Comparison of ENCODE assay signal across 17 cellular contexts in genomic region chr9:81082251-81082650, GRCh38.
A peak's percentile ranks its signal among the peaks of the same experiment; 100 is the strongest.
DNase-seq lines count a peak whose midpoint lies in the region; ATAC-seq and TF ChIP-seq lines count a peak whose summit lies in the region.
"Had no signal": no experiment of that assay in that cellular context is flagged by ENCODE, and none has a peak within 500 bp of the region (broad histone marks: within the 10 kb centered on the region; RNA-seq: fewer than 3 reads in every experiment).

No MANE protein-coding gene starts in this region.

- no peak overlapping the region for H2BK120ac ChIP-seq in neuronal stem cell (ENCODE audit: low read depth, low read length)

- H4K20me1 ChIP-seq in Loucy (ENCODE audit: insufficient read depth, low read length, poor library complexity, severe bottlenecking) = no peaks in the 10 kb centered on the region
- H4K20me1 ChIP-seq: BLaER1 treated with 17β-estradiol and CSF1 and Interleukin-3, amounts not matched to agents 10 nM and 100 nM had no signal

- H2BK15ac ChIP-seq in neuronal stem cell (ENCODE audit: low read length) = no peak overlapping the region

- peaks cover 7% of the 10 kb centered on the region for H3K4me1 ChIP-seq in Loucy (ENCODE audit: insufficient read depth, low read length, poor library complexity, severe bottlenecking)
- peaks cover 0 to 3% of the 10 kb centered on the region in 2 donors for H3K4me1 ChIP-seq in neuronal stem cell (ENCODE audit: control insufficient read depth in 2 of 2, insufficient read depth in 1 of 2, low read depth in 1 of 2, low read length in 2 of 2)

- no peak overlapping the region for H2AK5ac ChIP-seq in neuronal stem cell (ENCODE audit: low read depth, low read length)

- H3K14ac ChIP-seq in neuronal stem cell (ENCODE audit: low read length) = no peak overlapping the region

- no peak overlapping the region for H2BK5ac ChIP-seq in neuronal stem cell (ENCODE audit: low read length)

- H3K9me2 ChIP-seq in Loucy (replicated peaks; ENCODE audit: low read depth, low read length) = no peaks in the 10 kb centered on the region

- no peak overlapping the region for H4K91ac ChIP-seq in neuronal stem cell (ENCODE audit: low read depth, low read length, poor library complexity)

- H3K36me3 ChIP-seq in Loucy (ENCODE audit: insufficient read depth, low read length) = no peaks in the 10 kb centered on the region
- H3K36me3 ChIP-seq in neuronal stem cell (replicated peaks in 1 of 2; ENCODE audit: control insufficient read depth in 2 of 2, insufficient read depth in 2 of 2, low read length in 2 of 2) = no peaks in the 10 kb centered on the region
- H3K36me3 ChIP-seq: BLaER1 treated with 17β-estradiol and CSF1 and Interleukin-3, amounts not matched to agents 10 nM and 100 nM; MG63 had no signal

- H3K9me3 ChIP-seq in Loucy (ENCODE audit: insufficient read depth, low read depth, low read length) = no peaks in the 10 kb centered on the region
- H3K9me3 ChIP-seq in neuronal stem cell (replicated peaks in 1 of 2; ENCODE audit: control insufficient read depth in 2 of 2, insufficient read depth in 1 of 2, low read depth in 1 of 2, low read length in 2 of 2) = no peaks in the 10 kb centered on the region
- H3K9me3 ChIP-seq: BLaER1 treated with 17β-estradiol and CSF1 and Interleukin-3, amounts not matched to agents 10 nM and 100 nM; MG63 had no signal

- ATAC-seq in GM18861 (IDR thresholded peaks at IDR 0.05; ENCODE audit: unreplicated experiment) = no peak
- ATAC-seq: Right ventricle myocardium inferior had no signal

- H2AFZ ChIP-seq in Loucy (ENCODE audit: low read length) (peak overlapping the region; percentile 21; the same call in 1 of the 2 replicates), neuronal stem cell (ENCODE audit: low read length) (no peak overlapping the region)

- DNase-seq in EL = peak; percentile 43
- peak; percentile 68 for DNase-seq in dedifferentiated amniotic fluid mesenchymal stem cell (ENCODE audit: extremely low spot score)
- peak; percentile 47 for DNase-seq in stromal cell of bone marrow (ENCODE audit: low read depth)
- no peak for DNase-seq in neuronal stem cell (ENCODE audit: low spot score)
- DNase-seq in lower leg skin (ENCODE audit: low spot score in 2 of 2) = no peak
- DNase-seq: ACHN, DMS 273 treated with DMSO at 0.1 percent for 48 hours, MG63, NCI-H1105 treated with DMSO at 0.1 percent for 48 hours, NCI-H187 treated with DMSO at 0.1 percent for 48 hours, NCI-H510A, NCI-H82 had no signal

- H3K4ac ChIP-seq in neuronal stem cell (ENCODE audit: low read length) = no peak overlapping the region

- H4K8ac ChIP-seq in neuronal stem cell (ENCODE audit: low read depth, low read length) = no peak overlapping the region

- no peak for TF ChIP-seq CTCF in Loucy (conservative IDR thresholded peaks at IDR 0.05; ENCODE audit: low read length)
- TF ChIP-seq CTCF in lower leg skin (IDR thresholded peaks at IDR 0.05) = no peak

- no peak overlapping the region for H3K23ac ChIP-seq in neuronal stem cell (ENCODE audit: low read depth, low read length, poor library complexity)

- WGBS in neuronal stem cell (ENCODE audit: extremely low coverage in 2 of 2, insufficient read length in 2 of 2, insufficient replicate concordance in 1 of 2), 2 donors = no CpG with 5 or more reads among the region's 1 CpG
- 78 to 89% methylated on average over 1 of the region's 1 CpG for WGBS in lower leg skin, 2 donors

- H3K79me2 ChIP-seq in Loucy (ENCODE audit: insufficient read depth, low read length) = no peaks in the 10 kb centered on the region

- no peak overlapping the region for H3K9ac ChIP-seq in Loucy (ENCODE audit: low read depth, low read length, poor library complexity, severe bottlenecking)
- H3K9ac ChIP-seq in neuronal stem cell (ENCODE audit: low read depth, low read length, poor library complexity) = no peak overlapping the region
- H3K9ac ChIP-seq: BLaER1 treated with 17β-estradiol and CSF1 and Interleukin-3, amounts not matched to agents 10 nM and 100 nM had no signal

- H3K27ac ChIP-seq in neuronal stem cell (replicated peaks; ENCODE audit: low read length) = no peak overlapping the region
- H3K27ac ChIP-seq: BLaER1 treated with 17β-estradiol and CSF1 and Interleukin-3, amounts not matched to agents 10 nM and 100 nM; SK-N-MC had no signal

- intact Hi-C loops in lower leg skin (cut with DNase I; ENCODE audit: low total_unique reads) = no loop called here

- no peak for TF ChIP-seq POLR2A in lower leg skin (IDR thresholded peaks at IDR 0.05)

- H3F3A ChIP-seq in Loucy (ENCODE audit: low read depth) = no peaks in the 10 kb centered on the region

- H3K18ac ChIP-seq in neuronal stem cell (ENCODE audit: low read length) = no peak overlapping the region

- H3K79me1 ChIP-seq in neuronal stem cell (ENCODE audit: low read depth, low read length) = no peaks in the 10 kb centered on the region

- H3K4me2 ChIP-seq in Loucy (ENCODE audit: low read depth, low read length, poor library complexity, severe bottlenecking) = no peak overlapping the region
- H3K4me2 ChIP-seq in neuronal stem cell (ENCODE audit: insufficient read depth, low read length, poor library complexity, severe bottlenecking) = no peak overlapping the region
- H3K4me2 ChIP-seq: BLaER1 treated with 17β-estradiol and CSF1 and Interleukin-3, amounts not matched to agents 10 nM and 100 nM had no signal

- no peak overlapping the region for H2BK12ac ChIP-seq in neuronal stem cell (ENCODE audit: low read length)

- H3K27me3 ChIP-seq in Loucy (ENCODE audit: insufficient read depth, low read length, poor library complexity, severe bottlenecking) (no peaks in the 10 kb centered on the region), neuronal stem cell (ENCODE audit: control insufficient read depth in 3 of 3, insufficient read depth in 3 of 3, low read depth in 1 of 3, low read length in 3 of 3) (no peaks in the 10 kb centered on the region)
- H3K27me3 ChIP-seq: BLaER1 treated with 17β-estradiol and CSF1 and Interleukin-3, amounts not matched to agents 10 nM and 100 nM; MG63 had no signal

- no peak overlapping the region for H3K4me3 ChIP-seq in Loucy (ENCODE audit: low read length, poor library complexity, severe bottlenecking)
- H3K4me3 ChIP-seq in neuronal stem cell (ENCODE audit: low read length in 2 of 2) = no peak overlapping the region
- H3K4me3 ChIP-seq in lower leg skin (ENCODE audit: low read depth, poor library complexity, severe bottlenecking) = no peak overlapping the region
- H3K4me3 ChIP-seq: BLaER1 treated with 17β-estradiol and CSF1 and Interleukin-3, amounts not matched to agents 10 nM and 100 nM; MG63; SK-N-MC had no signal

Comparison
In these comparisons a context has a peak if more than half of its experiments do, and no peak if none do; other contexts are left out.
1. DNase-seq: peak in EL (single experiment), dedifferentiated amniotic fluid mesenchymal stem cell (single experiment) and stromal cell of bone marrow (single experiment); none in neuronal stem cell (single experiment) and lower leg skin (0 of 2).